ENCODE assay signal across 11 cellular contexts in genomic region chr5:151023047-151023615, GRCh38. TPM values are rescaled to one million over a fixed set of nuclear protein-coding genes. Genes with fewer than 3 reads are reported as not detected.
DNase-seq lines count a peak whose midpoint lies in the region; ATAC-seq, FAIRE-seq and TF ChIP-seq lines count a peak whose summit lies in the region.
"Had no signal": no experiment of that assay in that cellular context is flagged by ENCODE, and none has a peak within 500 bp of the region (broad histone marks: within the 10 kb centered on the region; RNA-seq: fewer than 3 reads in every experiment).

No MANE protein-coding gene starts in this region.

- 0 out of 4 replicates have a peak, but pooled peaks of 1 of the 2 experiments have one; percentile 6 for TF ChIP-seq RAD21 in K562 (CRISPR knock-in tag; conservative IDR thresholded peaks at IDR 0.05 in 1 of 2, IDR thresholded peaks at IDR 0.05 in 1 of 2)

- peaks cover 33 to 38% of the 10 kb centered on the region in 2 experiments for H3K4me1 ChIP-seq in K562 (replicated peaks in 1 of 2; ENCODE audit: control insufficient read depth in 2 of 2, insufficient read depth in 2 of 2, low read length in 2 of 2)
- peaks cover 38 to 92% (median 83%) of the 10 kb centered on the region in 9 donors for H3K4me1 ChIP-seq in heart right ventricle
- H3K4me1 ChIP-seq in sigmoid colon, result peaks cover 0 to 55% (median 41%) of the 10 kb centered on the region in 4 donors

- peak overlapping the region; percentile 32 to 35; a peak in 2 of 4 replicates for H3K9ac ChIP-seq in K562 (ENCODE audit: insufficient read depth in 1 of 2, low read depth in 2 of 2, low read length in 2 of 2)

- CTCF ChIA-PET in K562 (lab: Yijun Ruan, JAX; ENCODE audit: low intra/inter-chr PET ratio), result no interaction called here

- H3K27ac ChIP-seq in C4-2B, result peak overlapping the region; percentile 86
- peak overlapping the region; percentile 78 for H3K27ac ChIP-seq in K562 (ENCODE audit: extremely low read depth, low read depth, low read length)
- H3K27ac ChIP-seq in heart right ventricle, result peak overlapping the region; percentile 76 to 96 (median 92)
- peak overlapping the region; percentile 71 to 83 (median 78) for H3K27ac ChIP-seq in sigmoid colon

- no peak for TF ChIP-seq POLR2A in K562 (conservative IDR thresholded peaks at IDR 0.05)
- no peak for TF ChIP-seq POLR2A in sigmoid colon (IDR thresholded peaks at IDR 0.05)

- intact Hi-C loops in K562 (cut with micrococcal nuclease), result no loop called here
- intact Hi-C loops in heart right ventricle (cut with DNase I), result loop anchor here in 1 of 10 donors (2.0 kb wide), 1 partner anchor 18 kb away; no protein-coding TSS in a partner anchor
- intact Hi-C loops in sigmoid colon (cut with DNase I), result no loop called here

- H3K36me3 ChIP-seq in K562 (ENCODE audit: control insufficient read depth, insufficient read depth, low read length) (peaks cover 3% of the 10 kb centered on the region; the same call in 2 of the 3 replicates), heart right ventricle (peaks cover 0 to 37% (median 10%) of the 10 kb centered on the region in 9 donors), sigmoid colon (peaks cover 8 to 26% (median 9%) of the 10 kb centered on the region in 4 donors)

- no peaks in the 10 kb centered on the region for H3K27me3 ChIP-seq in K562 (ENCODE audit: control insufficient read depth in 2 of 2, insufficient read depth in 2 of 2, low read length in 2 of 2)
- no peaks in the 10 kb centered on the region for H3K27me3 ChIP-seq in heart right ventricle
- no peaks in the 10 kb centered on the region for H3K27me3 ChIP-seq in sigmoid colon

- H3K9me1 ChIP-seq in K562 (ENCODE audit: control insufficient read depth, insufficient read depth, low read length), result no peaks in the 10 kb centered on the region

- H3K4me2 ChIP-seq in K562 (ENCODE audit: insufficient read depth, low read length), result peak overlapping the region; percentile 51

- no TSS peak for BruUV-seq in K562 (replicated peaks; lab: Mats Ljungman, UMichigan)

- WGBS in K562 (ENCODE audit: insufficient coverage, low coverage, missing lambda C conversion rate), result 7% methylated on average over 5 of the region's 5 CpGs
- 15% methylated on average over 5 of the region's 5 CpGs for WGBS in heart right ventricle, 2 donors
- 83 to 89% methylated on average over 5 of the region's 5 CpGs for WGBS in sigmoid colon, 2 donors

- H4K20me1 ChIP-seq in K562 (replicated peaks; ENCODE audit: control insufficient read depth, insufficient read depth, low read length), result no peaks in the 10 kb centered on the region

- H3K4me3 ChIP-seq in K562 (no peak overlapping the region), heart right ventricle (peak overlapping the region in 4 of 10 donors; percentile 68 to 87 (median 82)), sigmoid colon (peak overlapping the region; percentile 58 to 72 (median 66))

- DNase-seq in K562 (ENCODE audit: extremely low read depth in 1 of 4, low spot score in 3 of 4), result peak; percentile 70 to 82 (median 74)
- peak; percentile 58 to 85 for DNase-seq in heart right ventricle
- no peak for DNase-seq in sigmoid colon
- DNase-seq in iPS-NIHi7 (ENCODE audit: extremely low spot score), result no peak
- DNase-seq in activated CD4-positive, CD25-positive, alpha-beta regulatory T cell (lab: John Stamatoyannopoulos, UW), result no peak
- DNase-seq in NAMALWA (ENCODE audit: low spot score), result no peak
- DNase-seq: activated gamma-delta T cell, Karpas-422 had no signal

- TF ChIP-seq EP300 in K562 (IDR thresholded peaks at IDR 0.05; ENCODE audit: low read length), result no peak; the same call in 1 of the 2 replicates
- TF ChIP-seq EP300 in sigmoid colon (IDR thresholded peaks at IDR 0.05), result no peak

- POLR2A ChIA-PET in K562 (lab: Yijun Ruan, JAX), result no interaction called here

- ATAC-seq in K562, result peak; percentile 75
- ATAC-seq in heart right ventricle, result peak; percentile 22 to 75 (median 58)
- ATAC-seq in GM21381 (IDR thresholded peaks at IDR 0.05; ENCODE audit: unreplicated experiment), result no peak
- ATAC-seq: WTC11 had no signal

- in situ Hi-C loops in K562 (cut with MboI), result no loop called here

- no peak for FAIRE-seq in K562 (lab: Jason Lieb, UNC)

- TF ChIP-seq CTCF in C4-2B (conservative IDR thresholded peaks at IDR 0.05) (no peak), K562 (IDR thresholded peaks at IDR 0.05 in 2 of 3, conservative IDR thresholded peaks at IDR 0.05 in 1 of 3; ENCODE audit: insufficient read depth in 2 of 3, low read depth in 1 of 3, low read length in 3 of 3) (no peak), heart right ventricle (IDR thresholded peaks at IDR 0.05) (no peak), sigmoid colon (IDR thresholded peaks at IDR 0.05) (no peak)

- peak overlapping the region; percentile 82 for H2AFZ ChIP-seq in K562 (ENCODE audit: low read depth, low read length)

- H3K9me3 ChIP-seq in K562 (replicated peaks; ENCODE audit: control insufficient read depth, insufficient read depth, low read depth, low read length) (no peaks in the 10 kb centered on the region), heart right ventricle (no peaks in the 10 kb centered on the region), sigmoid colon (no peaks in the 10 kb centered on the region)

- H3K79me2 ChIP-seq in K562 (ENCODE audit: control insufficient read depth, insufficient read depth, low read length), result no peaks in the 10 kb centered on the region

TF ChIP-seq in K562, 482 proteins besides CTCF, POLR2A, EP300 and RAD21 (continues in another document):
- TF ChIP-seq TAF1 (IDR thresholded peaks at IDR 0.05; ENCODE audit: control insufficient read depth, extremely low read depth, insufficient read depth, low read length, severe bottlenecking) (no peak), NFIC (IDR thresholded peaks at IDR 0.05) (peak; percentile 75), MAZ (CRISPR knock-in tag; conservative IDR thresholded peaks at IDR 0.05 in 1 of 2, IDR thresholded peaks at IDR 0.05 in 1 of 2) (peak; percentile 45 to 57; a peak in 3 of 4 replicates), MECOM (CRISPR knock-in tag; IDR thresholded peaks at IDR 0.05) (0 out of 2 replicates have a peak, but pooled peaks have one; percentile 3), BCOR (IDR thresholded peaks at IDR 0.05) (peak; percentile 38; the same call in 1 of the 2 replicates)

RNA-seq across cellular contexts. Expression of gene GPX3, which starts 2.7 kb away (rescaled TPM):
- 0.28 and 0.32 TPM in 2 replicates for total RNA-seq in K562 (2011; cell fraction: chromatin; rRNA removed; ENCODE audit: low replicate concordance)
- total RNA-seq in K562 (2011; cell fraction: nucleolus; rRNA removed), result 0.83 TPM in 1 of 2 replicates, not detected in the other
- not detected in 2 replicates for total RNA-seq in K562 (2011; cell fraction: nucleoplasm; rRNA removed)
- not detected in 2 replicates for total RNA-seq in K562 (2014; rRNA removed)
- total RNA-seq in K562 (2014; rRNA removed; fragmentation: Illumina TruSeq; extraction: Trizol), result not detected in 2 replicates
- not detected in 2 replicates for total RNA-seq in K562 (2015; rRNA removed; fragmentation: Illumina TruSeq; extraction: Trizol)
- total RNA-seq in K562 (2021), result 0.72 and 0.86 TPM in 2 replicates
- 0.16 TPM in 1 of 2 replicates, not detected in the other for polyA plus RNA-seq in K562 (2011; rRNA removed)
- polyA plus RNA-seq in K562 (2011; cell fraction: cytosol; rRNA removed), result 0.10 and 0.44 TPM in 2 replicates
- 0.10 TPM in 1 of 2 replicates, not detected in the other for polyA plus RNA-seq in K562 (2011; cell fraction: nucleus; rRNA removed)
- 0.87 and 2.2 TPM in 2 replicates for polyA plus RNA-seq in K562 (2012)
- polyA plus RNA-seq in K562 (2014; fragmentation: Illumina TruSeq; extraction: Trizol), result 0.25 TPM in 1 of 2 replicates, not detected in the other
- not detected for polyA plus RNA-seq in K562 (2014; fragmentation: Nextera tagmentation; extraction: Ambion mirVana)
- not detected in 2 replicates for polyA plus RNA-seq in K562 (2014; rRNA removed)
- polyA minus RNA-seq in K562 (2011; rRNA and poly(A)+ RNA removed), result not detected in 2 replicates
- 2.3 TPM in 1 of 2 replicates, not detected in the other for polyA minus RNA-seq in K562 (2011; cell fraction: cytosol; rRNA and poly(A)+ RNA removed)
- not detected in 2 replicates for polyA minus RNA-seq in K562 (2011; cell fraction: nucleus; rRNA and poly(A)+ RNA removed)
- total RNA-seq in heart right ventricle, result 100 to 1,000 TPM; 208 to 990 (median 601) TPM
- polyA plus RNA-seq in heart right ventricle, result 1,000 to 10,000 TPM; 1,059 to 1,234 TPM
- 1,000 to 10,000 TPM in 2 of 4 donors, 100 to 1,000 TPM in 2; 616 to 2,079 (median 918) TPM for total RNA-seq in sigmoid colon
- polyA plus RNA-seq in sigmoid colon, result 1,000 to 10,000 TPM in 1 of 3 donors, 100 to 1,000 TPM in 1, 10 to 100 TPM in 1; 85.1 to 1,326 (median 302) TPM

RNA-seq across cellular contexts. Expression of gene TNIP1, which starts 57.7 kb away (rescaled TPM):
- total RNA-seq in K562 (2011; cell fraction: chromatin; rRNA removed; ENCODE audit: low replicate concordance), result 107 and 139 TPM in 2 replicates
- total RNA-seq in K562 (2011; cell fraction: nucleolus; rRNA removed), result 57.9 and 62.4 TPM in 2 replicates
- 79.0 and 111 TPM in 2 replicates for total RNA-seq in K562 (2011; cell fraction: nucleoplasm; rRNA removed)
- total RNA-seq in K562 (2014; rRNA removed), result 40.5 and 41.2 TPM in 2 replicates
- 13.9 and 18.4 TPM in 2 replicates for total RNA-seq in K562 (2014; rRNA removed; fragmentation: Illumina TruSeq; extraction: Trizol)
- 24.1 and 24.5 TPM in 2 replicates for total RNA-seq in K562 (2015; rRNA removed; fragmentation: Illumina TruSeq; extraction: Trizol)
- 41.0 and 42.6 TPM in 2 replicates for total RNA-seq in K562 (2021)
- 26.9 and 35.4 TPM in 2 replicates for polyA plus RNA-seq in K562 (2011; rRNA removed)
- 23.2 and 26.3 TPM in 2 replicates for polyA plus RNA-seq in K562 (2011; cell fraction: cytosol; rRNA removed)
- 43.5 and 44.0 TPM in 2 replicates for polyA plus RNA-seq in K562 (2011; cell fraction: nucleus; rRNA removed)
- polyA plus RNA-seq in K562 (2012), result 37.0 and 57.9 TPM in 2 replicates
- 25.3 and 26.4 TPM in 2 replicates for polyA plus RNA-seq in K562 (2014; fragmentation: Illumina TruSeq; extraction: Trizol)
- polyA plus RNA-seq in K562 (2014; fragmentation: Nextera tagmentation; extraction: Ambion mirVana), result under 1 TPM; 0.46 to 0.99 TPM
- polyA plus RNA-seq in K562 (2014; rRNA removed), result 24.6 and 33.5 TPM in 2 replicates
- polyA minus RNA-seq in K562 (2011; rRNA and poly(A)+ RNA removed), result 50.2 and 55.3 TPM in 2 replicates
- 31.5 and 54.0 TPM in 2 replicates for polyA minus RNA-seq in K562 (2011; cell fraction: cytosol; rRNA and poly(A)+ RNA removed)
- 33.0 and 56.4 TPM in 2 replicates for polyA minus RNA-seq in K562 (2011; cell fraction: nucleus; rRNA and poly(A)+ RNA removed)
- 100 to 1,000 TPM; 113 to 130 (median 125) TPM for total RNA-seq in heart right ventricle
- 10 to 100 TPM; 63.8 to 78.1 TPM for polyA plus RNA-seq in heart right ventricle
- total RNA-seq in sigmoid colon, result 10 to 100 TPM; 55.1 to 73.1 (median 62.8) TPM
- polyA plus RNA-seq in sigmoid colon, result 100 to 1,000 TPM; 153 to 210 (median 195) TPM

Comparison
In these comparisons a context has a peak if more than half of its experiments do, and no peak if none do; other contexts are left out.
1. DNase-seq: peak in K562 (4 of 4) and heart right ventricle (2 of 2); none in sigmoid colon (single experiment), iPS-NIHi7 (single experiment), activated CD4-positive, CD25-positive, alpha-beta regulatory T cell (0 of 4) and NAMALWA (single experiment).
2. RNA of gene GPX3, which starts 2.7 kb away (total RNA-seq): 616 to 2,079 TPM in sigmoid colon and 208 to 990 TPM in heart right ventricle; 0.28 to 0.86 TPM in K562; every median in the first group is over 100 times any median in the second.
3. Peak in every context shown above with its lines, with median percentiles within 50 percentile points of each other: H3K27ac ChIP-seq.